In the genomic region with DNA sequence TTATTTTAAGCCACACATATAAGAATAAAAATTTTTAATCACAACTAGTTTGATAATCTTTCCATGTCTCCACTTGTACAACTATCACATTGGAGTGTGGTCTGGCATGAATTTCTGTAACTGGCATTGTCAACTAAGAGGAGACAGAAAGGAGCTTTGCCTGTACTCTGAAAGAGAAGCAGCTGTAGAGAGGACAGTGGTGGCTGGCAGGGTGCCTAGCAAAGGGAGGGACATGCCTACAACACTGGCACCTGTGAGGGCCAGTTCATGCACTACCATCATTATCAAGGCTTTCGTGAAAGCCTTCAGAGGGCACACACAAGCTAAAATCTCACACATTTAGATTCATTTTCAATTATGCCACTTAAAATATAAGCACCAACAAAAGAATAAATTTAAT, we compare ENCODE assay signal across 22 cellular contexts.
DNase-seq lines count a peak whose midpoint lies in the region; ATAC-seq and TF ChIP-seq lines count a peak whose summit lies in the region.
"Had no signal": no experiment of that assay in that cellular context is flagged by ENCODE, and none has a peak within 500 bp of the region (broad histone marks: within the 10 kb centered on the region; RNA-seq: fewer than 3 reads in every experiment).

No MANE protein-coding gene starts in this region.

- H2BK120ac ChIP-seq in mesenchymal stem cell (ENCODE audit: low read depth, low read length) = no peak overlapping the region

- H3K9me3 Mint-ChIP-seq in type B pancreatic cell = no peaks in the 10 kb centered on the region

- H2BK15ac ChIP-seq in mesenchymal stem cell (ENCODE audit: low read depth, poor library complexity, severe bottlenecking) = no peak overlapping the region

- H3K27ac ChIP-seq in right atrium auricular region (peak overlapping the region in 1 of 2 donors; percentile 38), heart left ventricle (peak overlapping the region in 2 of 12 donors; percentile 15 to 17), mesenchymal stem cell (ENCODE audit: low read length, poor library complexity, severe bottlenecking) (no peak overlapping the region)
- H3K27ac ChIP-seq: RWPE1 had no signal

- no peak overlapping the region for H2BK12ac ChIP-seq in mesenchymal stem cell (ENCODE audit: low read length in 2 of 2)

- H4K91ac ChIP-seq in mesenchymal stem cell (ENCODE audit: low read length) = no peak overlapping the region

- no peak overlapping the region for H3K18ac ChIP-seq in mesenchymal stem cell (ENCODE audit: low read depth in 1 of 2, low read length in 2 of 2)

- no peak overlapping the region for H3K14ac ChIP-seq in mesenchymal stem cell (ENCODE audit: low read length in 2 of 2)

- H2AFZ ChIP-seq in mesenchymal stem cell (ENCODE audit: low read depth, low read length) = no peak overlapping the region
- H2AFZ ChIP-seq: GM23338 had no signal

- H3K27me3 Mint-ChIP-seq in type B pancreatic cell = no peaks in the 10 kb centered on the region

- H3K36me3 Mint-ChIP-seq in type B pancreatic cell = no peaks in the 10 kb centered on the region
- H3K36me3 Mint-ChIP-seq: CD4-positive, CD25-positive, alpha-beta regulatory T cell had no signal

- no peak overlapping the region for H3K4me3 Mint-ChIP-seq in type B pancreatic cell
- H3K4me3 Mint-ChIP-seq: CD4-positive, CD25-positive, alpha-beta regulatory T cell; GM23338 had no signal

- no peak overlapping the region for H3K4me2 ChIP-seq in mesenchymal stem cell (ENCODE audit: low read length, poor library complexity, severe bottlenecking)
- H3K4me2 ChIP-seq: GM23338 had no signal

- peak overlapping the region; percentile 15 for H3K9ac ChIP-seq in mesenchymal stem cell (ENCODE audit: low read length)

- H3K4me1 Mint-ChIP-seq in type B pancreatic cell (ENCODE audit: unreplicated experiment) = no peaks in the 10 kb centered on the region
- H3K4me1 Mint-ChIP-seq: CD4-positive, CD25-positive, alpha-beta regulatory T cell; GM23338 had no signal

- 33 to 57% (median 51%) methylated on average over 1 of the region's 1 CpG for WGBS in heart left ventricle, 4 donors
- WGBS in mesenchymal stem cell = 54% methylated on average over 1 of the region's 1 CpG

- H3K4ac ChIP-seq in mesenchymal stem cell (ENCODE audit: low read depth in 1 of 2, low read length in 2 of 2) = no peak overlapping the region

- no peak overlapping the region for H3K23ac ChIP-seq in mesenchymal stem cell (ENCODE audit: low read length in 2 of 2)

- H2BK5ac ChIP-seq in mesenchymal stem cell (ENCODE audit: low read depth, low read length, poor library complexity, severe bottlenecking) = no peak overlapping the region

- H3K4me3 ChIP-seq in right atrium auricular region (no peak overlapping the region), heart left ventricle (no peak overlapping the region), mesenchymal stem cell (ENCODE audit: insufficient read depth in 1 of 2, low read depth in 1 of 2, low read length in 2 of 2) (no peak overlapping the region), MG63 (no peak overlapping the region)
- H3K4me3 ChIP-seq: GM12878, GM23338, HAP-1 had no signal

- peak; percentile 70 for DNase-seq in Right ventricle myocardium inferior (ENCODE audit: missing footprints)
- DNase-seq in right atrium auricular region (ENCODE audit: low spot score) = no peak
- DNase-seq in heart left ventricle = peak in 4 of 5 donors; percentile 37 to 72 (median 53)
- no peak for DNase-seq in mesenchymal stem cell
- no peak for DNase-seq in 8988T
- DNase-seq in type B pancreatic cell (ENCODE audit: extremely low spot score, unreplicated experiment) = no peak
- no peak for DNase-seq in MG63
- DNase-seq: BE2C; CD4-positive, CD25-positive, alpha-beta regulatory T cell; DMS79 treated with DMSO at 0.1 percent for 48 hours; KG1; NCI-H1092 treated with DMSO at 0.1 percent for 48 hours; NCI-H146; NCI-H2081; NCI-H2171; NCI-H446 had no signal

- no peaks in the 10 kb centered on the region for H3K27me3 ChIP-seq in right atrium auricular region
- H3K27me3 ChIP-seq in heart left ventricle = no peaks in the 10 kb centered on the region
- no peaks in the 10 kb centered on the region for H3K27me3 ChIP-seq in mesenchymal stem cell (ENCODE audit: control insufficient read depth in 1 of 2, insufficient read depth in 1 of 2, low read length in 2 of 2)
- no peaks in the 10 kb centered on the region for H3K27me3 ChIP-seq in MG63
- H3K27me3 ChIP-seq: BE2C had no signal

- intact Hi-C loops in Right ventricle myocardium inferior (cut with DNase I) (no loop called here), heart left ventricle (cut with DNase I) (no loop called here)

- ATAC-seq in Right ventricle myocardium inferior = peak; percentile 52
- peak; percentile 64 to 86 (median 81) for ATAC-seq in heart left ventricle
- no peak for ATAC-seq in GM19035 (IDR thresholded peaks at IDR 0.05; ENCODE audit: unreplicated experiment)
- ATAC-seq: GM12878, GM23338, PC-3 had no signal

- H2AK5ac ChIP-seq in mesenchymal stem cell (ENCODE audit: low read length, severe bottlenecking) = no peak overlapping the region

- H3K79me1 ChIP-seq in mesenchymal stem cell (replicated peaks; ENCODE audit: low read length, poor library complexity, severe bottlenecking) = no peaks in the 10 kb centered on the region

- TF ChIP-seq CTCF in right atrium auricular region (IDR thresholded peaks at IDR 0.05) (no peak), heart left ventricle (IDR thresholded peaks at IDR 0.05) (no peak), type B pancreatic cell (conservative IDR thresholded peaks at IDR 0.05) (no peak)

- no peak overlapping the region for H3K27ac Mint-ChIP-seq in type B pancreatic cell
- H3K27ac Mint-ChIP-seq: CD4-positive, CD25-positive, alpha-beta regulatory T cell; GM23338 had no signal

- H3K36me3 ChIP-seq in right atrium auricular region = no peaks in the 10 kb centered on the region
- H3K36me3 ChIP-seq in heart left ventricle = no peaks in the 10 kb centered on the region
- no peaks in the 10 kb centered on the region for H3K36me3 ChIP-seq in mesenchymal stem cell (ENCODE audit: control insufficient read depth in 1 of 2, insufficient read depth in 2 of 2, low read depth in 1 of 2, low read length in 2 of 2)
- no peaks in the 10 kb centered on the region for H3K36me3 ChIP-seq in MG63
- H3K36me3 ChIP-seq: BE2C, HAP-1 had no signal

- TF ChIP-seq POLR2A in heart left ventricle (IDR thresholded peaks at IDR 0.05) = no peak

- no peak overlapping the region for H4K8ac ChIP-seq in mesenchymal stem cell (ENCODE audit: low read length)

- H3K9me3 ChIP-seq in right atrium auricular region = no peaks in the 10 kb centered on the region
- peaks cover 0 to 4% (median 0%) of the 10 kb centered on the region in 12 donors for H3K9me3 ChIP-seq in heart left ventricle
- no peaks in the 10 kb centered on the region for H3K9me3 ChIP-seq in mesenchymal stem cell (ENCODE audit: control insufficient read depth, low read length)
- H3K9me3 ChIP-seq in MG63 = no peaks in the 10 kb centered on the region
- H3K9me3 ChIP-seq: BE2C, HAP-1 had no signal

- H3K4me1 ChIP-seq in right atrium auricular region (no peaks in the 10 kb centered on the region), heart left ventricle (peaks cover 0 to 14% (median 0%) of the 10 kb centered on the region in 12 donors), mesenchymal stem cell (ENCODE audit: control insufficient read depth, insufficient read depth, low read depth, low read length) (no peaks in the 10 kb centered on the region)
- H3K4me1 ChIP-seq: BE2C, HAP-1 had no signal

Comparison
In these comparisons a context has a peak if more than half of its experiments do, and no peak if none do; other contexts are left out.
1. DNase-seq: peak in Right ventricle myocardium inferior (single experiment) and heart left ventricle (4 of 5); none in right atrium auricular region (single experiment), mesenchymal stem cell (single experiment), 8988T (single experiment), type B pancreatic cell (single experiment) and MG63 (single experiment).